Comparison of ENCODE assay signal across 16 cellular contexts in genomic region chr5:173323121-173323798, GRCh38. TPM values are rescaled to one million over a fixed set of nuclear protein-coding genes. Genes with fewer than 3 reads are reported as not detected.
A peak's percentile ranks its signal among the peaks of the same experiment; 100 is the strongest.
DNase-seq lines count a peak whose midpoint lies in the region; ATAC-seq, FAIRE-seq and TF ChIP-seq lines count a peak whose summit lies in the region.
"Had no signal": no experiment of that assay in that cellular context is flagged by ENCODE, and none has a peak within 500 bp of the region (broad histone marks: within the 10 kb centered on the region; RNA-seq: fewer than 3 reads in every experiment).

No MANE protein-coding gene starts in this region.

- intact Hi-C loops in natural killer cell (cut with micrococcal nuclease), result no loop called here

- H3K14ac ChIP-seq in H1 (ENCODE audit: insufficient read length) (no peak overlapping the region), neuronal stem cell (ENCODE audit: low read length) (no peak overlapping the region)

- H2AFZ ChIP-seq in H1 (ENCODE audit: low read length) (no peak overlapping the region), neuronal stem cell (ENCODE audit: low read length) (no peak overlapping the region)

- H3K27ac Mint-ChIP-seq in natural killer cell treated with Interleukin-12 subunit alpha and Interleukin-12 subunit beta and Interleukin-15 and Interleukin-18, amount 100 ng/mL, for 72 hours, result no peak overlapping the region
- no peak overlapping the region for H3K27ac Mint-ChIP-seq in natural killer cell
- H3K27ac Mint-ChIP-seq in activated T-cell treated with anti-CD3 and anti-CD28 coated beads, Interleukin-2, amount 50 U/mL, for 24 hours, result no peak overlapping the region
- H3K27ac Mint-ChIP-seq: naive B cell; stimulated activated effector memory CD8-positive, alpha-beta T cell treated with anti-CD3 and anti-CD28 coated beads, Interleukin-12 subunit alpha, Interleukin-12 subunit beta, amount 100 ng/mL, for 72 hours had no signal

- H2BK120ac ChIP-seq in H1 (replicated peaks; ENCODE audit: low read depth, low read length), result no peak overlapping the region
- no peak overlapping the region for H2BK120ac ChIP-seq in neuronal stem cell (ENCODE audit: low read depth, low read length)

- no peak for TF ChIP-seq EP300 in H1 (IDR thresholded peaks at IDR 0.05; ENCODE audit: borderline replicate concordance in 1 of 2, low read depth in 2 of 2, low read length in 2 of 2)

- TF ChIP-seq POLR2A in H1 (IDR thresholded peaks at IDR 0.05; ENCODE audit: control extremely low read depth in 1 of 2, low read depth in 2 of 2, low read length in 2 of 2), result peak in 1 of 2 experiments; percentile 55; a peak in 1 of 3 replicates

- H4K8ac ChIP-seq in H1 (ENCODE audit: extremely low read depth, insufficient read depth, low read length) (peak overlapping the region; percentile 58; the same call in 1 of the 2 replicates), neuronal stem cell (ENCODE audit: low read depth, low read length) (no peak overlapping the region)

- CTCF ChIA-PET in H1 (lab: Charles Lee; ENCODE audit: partially characterized antibody), result interaction anchor here (2.0 to 14.3 kb wide), 2 partner anchors 10 to 29 kb away, joined by 6 to 126 read pairs; no protein-coding TSS in a partner anchor

- no peak overlapping the region for H4K91ac ChIP-seq in H1 (replicated peaks; ENCODE audit: insufficient read length, low read length)
- H4K91ac ChIP-seq in neuronal stem cell (ENCODE audit: low read depth, low read length, poor library complexity), result no peak overlapping the region

- H3K4me3 Mint-ChIP-seq in natural killer cell treated with Interleukin-12 subunit alpha and Interleukin-12 subunit beta and Interleukin-15 and Interleukin-18, amount 100 ng/mL, for 72 hours, result no peak overlapping the region
- no peak overlapping the region for H3K4me3 Mint-ChIP-seq in natural killer cell
- H3K4me3 Mint-ChIP-seq in activated T-cell treated with anti-CD3 and anti-CD28 coated beads, Interleukin-2, amount 50 U/mL, for 24 hours, result no peak overlapping the region
- H3K4me3 Mint-ChIP-seq: stimulated activated effector memory CD8-positive, alpha-beta T cell treated with anti-CD3 and anti-CD28 coated beads, Interleukin-12 subunit alpha, Interleukin-12 subunit beta, amount 100 ng/mL, for 72 hours had no signal

- H4K20me1 ChIP-seq in H1 (replicated peaks in 1 of 2; ENCODE audit: control insufficient read depth in 1 of 2, insufficient read depth in 2 of 2, low read length in 2 of 2), result peaks cover 26% of the 10 kb centered on the region in 2 experiments

- H3K4me2 ChIP-seq in H1 (ENCODE audit: insufficient read depth in 1 of 2, low read depth in 2 of 2, low read length in 2 of 2) (no peak overlapping the region), neuronal stem cell (ENCODE audit: insufficient read depth, low read length, poor library complexity, severe bottlenecking) (no peak overlapping the region)

- peaks cover 0 to 13% (median 3%) of the 10 kb centered on the region in 4 experiments; a peak in 4 of 7 replicates for H3K4me1 ChIP-seq in H1 (replicated peaks in 1 of 4; ENCODE audit: control insufficient read depth in 3 of 4, insufficient read depth in 4 of 4, low read length in 3 of 4)
- peaks cover 5 to 12% of the 10 kb centered on the region in 2 donors for H3K4me1 ChIP-seq in neuronal stem cell (ENCODE audit: control insufficient read depth in 2 of 2, insufficient read depth in 1 of 2, low read depth in 1 of 2, low read length in 2 of 2)

- peaks cover 16% of the 10 kb centered on the region for H3K79me1 ChIP-seq in H1 (ENCODE audit: low read depth, low read length)
- no peaks in the 10 kb centered on the region for H3K79me1 ChIP-seq in neuronal stem cell (ENCODE audit: low read depth, low read length)

- no peak overlapping the region for H2BK5ac ChIP-seq in H1 (ENCODE audit: low read depth, low read length)
- peak overlapping the region; percentile 42 for H2BK5ac ChIP-seq in neuronal stem cell (ENCODE audit: low read length)

- no peak overlapping the region for H3K27ac ChIP-seq in H1 (ENCODE audit: low read depth, low read length)
- no peak overlapping the region for H3K27ac ChIP-seq in neuronal stem cell (replicated peaks; ENCODE audit: low read length)
- H3K27ac ChIP-seq: cardiac muscle cell had no signal

- H3K18ac ChIP-seq in H1 (ENCODE audit: extremely low read depth, low read length), result no peak overlapping the region
- no peak overlapping the region for H3K18ac ChIP-seq in neuronal stem cell (ENCODE audit: low read length)

- no peak for TF ChIP-seq RAD21 in H1 (IDR thresholded peaks at IDR 0.05 in 1 of 2, conservative IDR thresholded peaks at IDR 0.05 in 1 of 2; ENCODE audit: low read depth in 2 of 2, low read length in 2 of 2)

- H3K4ac ChIP-seq in H1 (replicated peaks; ENCODE audit: insufficient read length, low read depth, low read length) (no peak overlapping the region), neuronal stem cell (ENCODE audit: low read length) (no peak overlapping the region)

- H3K36me3 Mint-ChIP-seq in natural killer cell treated with Interleukin-12 subunit alpha and Interleukin-12 subunit beta and Interleukin-15 and Interleukin-18, amount 100 ng/mL, for 72 hours, result no peaks in the 10 kb centered on the region
- H3K36me3 Mint-ChIP-seq in natural killer cell, result no peaks in the 10 kb centered on the region
- H3K36me3 Mint-ChIP-seq in activated T-cell treated with anti-CD3 and anti-CD28 coated beads, Interleukin-2, amount 50 U/mL, for 24 hours (ENCODE audit: low read depth), result peaks cover 35% of the 10 kb centered on the region

- H3K56ac ChIP-seq in H1 (replicated peaks; ENCODE audit: insufficient read length, low read depth, low read length), result no peak overlapping the region

- H3K27me3 ChIP-seq in H1 (replicated peaks in 1 of 4; ENCODE audit: control insufficient read depth in 3 of 4, extremely low read depth in 1 of 4, insufficient read depth in 3 of 4, low read length in 3 of 4) (no peaks in the 10 kb centered on the region; a peak in 1 of 7 replicates), neuronal stem cell (ENCODE audit: control insufficient read depth in 3 of 3, insufficient read depth in 3 of 3, low read depth in 1 of 3, low read length in 3 of 3) (peaks cover 3 to 46% (median 19%) of the 10 kb centered on the region in 3 experiments)
- H3K27me3 ChIP-seq: cardiac muscle cell had no signal

- TF ChIP-seq CTCF in natural killer cell (IDR thresholded peaks at IDR 0.05) (no peak), H1 (IDR thresholded peaks at IDR 0.05; ENCODE audit: control extremely low read depth in 1 of 3, insufficient read depth in 1 of 3, low read depth in 1 of 3, low read length in 3 of 3) (no peak)

- H3K9me3 ChIP-seq in H1 (ENCODE audit: insufficient read depth in 2 of 2, low read depth in 1 of 2, low read length in 1 of 2) (no peaks in the 10 kb centered on the region), neuronal stem cell (replicated peaks in 1 of 2; ENCODE audit: control insufficient read depth in 2 of 2, insufficient read depth in 1 of 2, low read depth in 1 of 2, low read length in 2 of 2) (no peaks in the 10 kb centered on the region)

- H3K4me3 ChIP-seq in H1 (ENCODE audit: extremely low read depth in 1 of 4, insufficient read depth in 2 of 4, low read depth in 3 of 4, low read length in 4 of 4) (no peak overlapping the region), neuronal stem cell (ENCODE audit: low read length in 2 of 2) (no peak overlapping the region)
- H3K4me3 ChIP-seq: cardiac muscle cell had no signal

- H2AK5ac ChIP-seq in H1 (ENCODE audit: low read depth, low read length) (no peak overlapping the region), neuronal stem cell (ENCODE audit: low read depth, low read length) (no peak overlapping the region)

- ATAC-seq in natural killer cell treated with Interleukin-12 subunit alpha and Interleukin-12 subunit beta and Interleukin-15 and Interleukin-18, amount 100 ng/mL, for 72 hours, result no peak
- ATAC-seq in natural killer cell (no peak), HG03045 (IDR thresholded peaks at IDR 0.05; ENCODE audit: unreplicated experiment) (no peak), HG03439 (IDR thresholded peaks at IDR 0.05; ENCODE audit: unreplicated experiment) (no peak)
- ATAC-seq: stimulated activated effector memory CD8-positive, alpha-beta T cell treated with anti-CD3 and anti-CD28 coated beads, Interleukin-12 subunit alpha, Interleukin-12 subunit beta, amount 100 ng/mL, for 72 hours had no signal

- H3K27me3 Mint-ChIP-seq in natural killer cell treated with Interleukin-12 subunit alpha and Interleukin-12 subunit beta and Interleukin-15 and Interleukin-18, amount 100 ng/mL, for 72 hours, result peaks cover 39 to 46% of the 10 kb centered on the region in 2 donors
- H3K27me3 Mint-ChIP-seq in natural killer cell (ENCODE audit: low read depth in 2 of 2), result peaks cover 42 to 45% of the 10 kb centered on the region in 2 donors
- peaks cover 72% of the 10 kb centered on the region for H3K27me3 Mint-ChIP-seq in activated T-cell treated with anti-CD3 and anti-CD28 coated beads, Interleukin-2, amount 50 U/mL, for 24 hours

- peak; percentile 37 for DNase-seq in natural killer cell treated with Interleukin-12 subunit alpha and Interleukin-12 subunit beta and Interleukin-15 and Interleukin-18, amount 100 ng/mL, for 72 hours (ENCODE audit: low spot score)
- DNase-seq in natural killer cell, result no peak
- DNase-seq in H1 (ENCODE audit: low read depth in 1 of 2, low spot score in 2 of 2), result no peak
- DNase-seq in neuronal stem cell (ENCODE audit: low spot score), result no peak
- DNase-seq in activated T-cell treated with anti-CD3 and anti-CD28 coated beads, Interleukin-2, amount 50 U/mL, for 24 hours, result no peak
- DNase-seq in iPS-NIHi11 (ENCODE audit: low spot score), result no peak
- DNase-seq: activated CD4-positive, CD25-positive, alpha-beta regulatory T cell treated with anti-CD3 and anti-CD28 coated beads, Interleukin-2, amount 50 U/mL, for 72 hours; activated CD8-positive, alpha-beta memory T cell treated with anti-CD3 and anti-CD28 coated beads, Interleukin-2, amount 50 U/mL, for 4 hours; activated naive CD4-positive, alpha-beta T cell treated with anti-CD3 and anti-CD28 coated beads, Interleukin-2, amount 50 U/mL, for 16 hours; naive B cell; NCI-H1417 treated with DMSO at 0.1 percent for 48 hours had no signal

- H3K36me3 ChIP-seq in H1 (ENCODE audit: control insufficient read depth in 2 of 4, insufficient read depth in 4 of 4, low read length in 3 of 4), result peaks cover 38 to 91% (median 66%) of the 10 kb centered on the region in 4 experiments
- peaks cover 10 to 29% of the 10 kb centered on the region in 2 donors for H3K36me3 ChIP-seq in neuronal stem cell (replicated peaks in 1 of 2; ENCODE audit: control insufficient read depth in 2 of 2, insufficient read depth in 2 of 2, low read length in 2 of 2)

- no peak overlapping the region for H4K5ac ChIP-seq in H1 (ENCODE audit: insufficient read length, low read depth, low read length)

- WGBS in H1 (ENCODE audit: extremely low coverage in 1 of 2, insufficient coverage in 1 of 2, insufficient read length in 1 of 2, insufficient replicate concordance in 2 of 2, low coverage in 1 of 2, low lambda C conversion rate in 2 of 2, missing lambda C conversion rate in 1 of 2), 2 experiments, result 91% methylated on average over 25 of the region's 25 CpGs; no CpG with 5 or more reads in 1 of the 2 experiments
- WGBS in neuronal stem cell (ENCODE audit: extremely low coverage in 2 of 2, insufficient read length in 2 of 2, insufficient replicate concordance in 1 of 2), 2 donors, result no CpG with 5 or more reads among the region's 25 CpGs

- H3K23ac ChIP-seq in H1 (ENCODE audit: insufficient read length) (no peak overlapping the region), neuronal stem cell (ENCODE audit: low read depth, low read length, poor library complexity) (peak overlapping the region; percentile 67)

- H3K9ac ChIP-seq in H1 (replicated peaks in 1 of 4; ENCODE audit: extremely low read depth in 1 of 4, low read depth in 3 of 4, low read length in 3 of 4) (no peak overlapping the region), neuronal stem cell (ENCODE audit: low read depth, low read length, poor library complexity) (no peak overlapping the region)

- H3K4me1 Mint-ChIP-seq in natural killer cell treated with Interleukin-12 subunit alpha and Interleukin-12 subunit beta and Interleukin-15 and Interleukin-18, amount 100 ng/mL, for 72 hours (ENCODE audit: low read depth in 2 of 2), result peaks cover under 1 to 1% of the 10 kb centered on the region in 2 donors
- peaks cover 6 to 7% of the 10 kb centered on the region in 2 donors for H3K4me1 Mint-ChIP-seq in natural killer cell
- peaks cover 24% of the 10 kb centered on the region for H3K4me1 Mint-ChIP-seq in activated T-cell treated with anti-CD3 and anti-CD28 coated beads, Interleukin-2, amount 50 U/mL, for 24 hours (ENCODE audit: low read depth)

- POLR2A ChIA-PET in H1 (lab: Charles Lee; ENCODE audit: partially characterized antibody), result interaction anchor here (8.9 to 14.8 kb wide), 3 partner anchors 7 to 28 kb away, joined by 300 to 536 read pairs (median 491); no protein-coding TSS in a partner anchor

- no peak for FAIRE-seq in H1 (lab: Jason Lieb, UNC)

- peaks cover 6% of the 10 kb centered on the region for H3K23me2 ChIP-seq in H1 (ENCODE audit: low read depth, low read length)

- H3K79me2 ChIP-seq in H1 (ENCODE audit: control insufficient read depth in 1 of 2, insufficient read depth in 2 of 2, low read length in 2 of 2), result peaks cover 10 to 52% of the 10 kb centered on the region in 2 experiments

- no peaks in the 10 kb centered on the region for H3K9me3 Mint-ChIP-seq in natural killer cell treated with Interleukin-12 subunit alpha and Interleukin-12 subunit beta and Interleukin-15 and Interleukin-18, amount 100 ng/mL, for 72 hours
- no peaks in the 10 kb centered on the region for H3K9me3 Mint-ChIP-seq in natural killer cell
- H3K9me3 Mint-ChIP-seq in activated T-cell treated with anti-CD3 and anti-CD28 coated beads, Interleukin-2, amount 50 U/mL, for 24 hours, result no peaks in the 10 kb centered on the region
- H3K9me3 Mint-ChIP-seq: naive B cell; stimulated activated effector memory CD8-positive, alpha-beta T cell treated with anti-CD3 and anti-CD28 coated beads, Interleukin-12 subunit alpha, Interleukin-12 subunit beta, amount 100 ng/mL, for 72 hours had no signal

- H2BK12ac ChIP-seq in H1 (ENCODE audit: low read depth, low read length) (no peak overlapping the region), neuronal stem cell (ENCODE audit: low read length) (no peak overlapping the region)

- H2BK20ac ChIP-seq in H1 (ENCODE audit: low read length), result no peak overlapping the region

- no peak overlapping the region for H2BK15ac ChIP-seq in H1 (ENCODE audit: low read length)
- H2BK15ac ChIP-seq in neuronal stem cell (ENCODE audit: low read length), result no peak overlapping the region

RNA-seq across cellular contexts. Expression of gene STC2, which starts 5.0 kb away (rescaled TPM):
- under 1 TPM; 0.59 to 0.78 TPM for total RNA-seq in natural killer cell treated with Interleukin-12 subunit alpha and Interleukin-12 subunit beta and Interleukin-15 and Interleukin-18, amount 100 ng/mL, for 72 hours
- not detected for total RNA-seq in natural killer cell
- 40.0 and 53.1 TPM in 2 replicates for total RNA-seq in H1 (2021; fragmentation: NEBNext Ultra II Directional; extraction: Animal tissue kit (Norgen Biotek cat#: 25700))
- 26.4 and 52.2 TPM in 2 replicates for polyA plus RNA-seq in H1 (2011; rRNA removed)
- 118 TPM for polyA plus RNA-seq in H1 (2011; cell fraction: cytosol; rRNA removed)
- polyA plus RNA-seq in H1 (2011; cell fraction: nucleus; rRNA removed), result 43.8 TPM
- polyA plus RNA-seq in H1 (2012, experiment 1 of 2), result 62.3 to 83.5 TPM (median 69.6 TPM) in 4 replicates
- polyA plus RNA-seq in H1 (2012, experiment 2 of 2), result 21.7 TPM
- polyA plus RNA-seq in H1 (2013, experiment 1 of 2), result 25.8 TPM
- 30.5 TPM for polyA plus RNA-seq in H1 (2013, experiment 2 of 2)
- 21.7 and 32.5 TPM in 2 replicates for polyA minus RNA-seq in H1 (2011; rRNA and poly(A)+ RNA removed)
- 81.5 TPM for polyA minus RNA-seq in H1 (2011; cell fraction: cytosol; rRNA and poly(A)+ RNA removed)
- polyA minus RNA-seq in H1 (2011; cell fraction: nucleus; rRNA and poly(A)+ RNA removed), result 67.2 TPM
- 5.7 TPM for polyA plus RNA-seq in neuronal stem cell (2013, experiment 1 of 2)
- polyA plus RNA-seq in neuronal stem cell (2013, experiment 2 of 2), result 6.0 TPM
- total RNA-seq: OCI-LY7 had no signal

Comparison
In these comparisons a context has a peak if more than half of its experiments do, and no peak if none do; other contexts are left out.
1. RNA of gene STC2, which starts 5.0 kb away (total RNA-seq): 40.0 to 53.1 TPM in H1; 0.59 to 0.78 TPM in natural killer cell treated with Interleukin-12 subunit alpha and Interleukin-12 subunit beta and Interleukin-15 and Interleukin-18, amount 100 ng/mL, for 72 hours and not detected in natural killer cell; every median in the first group is over 10 times any median in the second.